In the genomic region with DNA sequence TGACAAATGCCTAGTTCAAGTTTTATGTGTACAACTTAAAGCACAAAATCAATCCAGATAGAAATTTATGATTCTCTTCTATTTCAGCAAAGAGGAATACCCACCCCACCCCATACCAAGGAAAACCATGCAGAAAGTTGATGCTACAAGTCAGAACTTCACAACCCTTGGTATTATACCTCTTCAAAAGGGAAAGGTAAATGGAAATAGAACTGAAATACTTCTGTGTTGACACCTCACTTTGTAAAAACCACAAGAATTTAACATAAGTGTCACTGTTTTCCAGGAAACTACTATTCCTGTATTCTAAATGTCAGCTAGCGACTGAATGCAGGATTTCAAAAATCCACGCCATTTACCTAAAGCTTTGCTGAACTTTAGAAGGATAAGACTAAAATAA, we compare ENCODE assay signal across 9 cellular contexts. TPM values are rescaled to one million over a fixed set of nuclear protein-coding genes. Genes with fewer than 3 reads are reported as not detected.
A peak's percentile ranks its signal among the peaks of the same experiment; 100 is the strongest.
DNase-seq lines count a peak whose midpoint lies in the region; ATAC-seq, FAIRE-seq and TF ChIP-seq lines count a peak whose summit lies in the region.
"Had no signal": no experiment of that assay in that cellular context is flagged by ENCODE, and none has a peak within 500 bp of the region (broad histone marks: within the 10 kb centered on the region; RNA-seq: fewer than 3 reads in every experiment).

No MANE protein-coding gene starts in this region.

- H3K36me3 ChIP-seq in HUES6 (ENCODE audit: control insufficient read depth, insufficient read depth, low read length) = peaks cover 11% of the 10 kb centered on the region; the same call in 1 of the 2 replicates
- H3K36me3 ChIP-seq in astrocyte (ENCODE audit: insufficient read depth, low read length) = no peaks in the 10 kb centered on the region
- no peaks in the 10 kb centered on the region for H3K36me3 ChIP-seq in gastrocnemius medialis

- H3K9me3 Mint-ChIP-seq in astrocyte (ENCODE audit: unreplicated experiment) (no peaks in the 10 kb centered on the region), mesothelial cell of epicardium (no peaks in the 10 kb centered on the region), CD14-positive monocyte (no peaks in the 10 kb centered on the region)

- H3K4me3 ChIP-seq in AG04450 (ENCODE audit: low read depth, low read length) (peak overlapping the region; percentile 99), HUES6 (ENCODE audit: low read depth, low read length) (peak overlapping the region; percentile 86; the same call in 1 of the 2 replicates), astrocyte (ENCODE audit: insufficient read depth, low read depth, low read length) (peak overlapping the region; percentile 89), gastrocnemius medialis (no peak overlapping the region)

- intact Hi-C loops in gastrocnemius medialis (cut with DNase I; ENCODE audit: low total_unique reads) (loop anchor here (5.0 kb wide), 1 partner anchor 59 kb away; no protein-coding TSS in a partner anchor), CD14-positive monocyte (cut with micrococcal nuclease) (loop anchor here in 1 of 2 donors (10.0 kb wide), 1 partner anchor 46 kb away; a partner anchor contains a TSS)

- H3K36me3 Mint-ChIP-seq in astrocyte (ENCODE audit: low read depth, unreplicated experiment) (no peaks in the 10 kb centered on the region), mesothelial cell of epicardium (peaks cover 3% of the 10 kb centered on the region), CD14-positive monocyte (peaks cover 4 to 8% of the 10 kb centered on the region in 2 donors)

- no peak for TF ChIP-seq CTCF in AG04450 (IDR thresholded peaks at IDR 0.05; ENCODE audit: low read depth, low read length)
- TF ChIP-seq CTCF in astrocyte (IDR thresholded peaks at IDR 0.05; ENCODE audit: insufficient read depth, low read depth, low read length) = no peak
- TF ChIP-seq CTCF in mesothelial cell of epicardium (IDR thresholded peaks at IDR 0.05; ENCODE audit: unreplicated experiment) = no peak
- TF ChIP-seq CTCF in gastrocnemius medialis (IDR thresholded peaks at IDR 0.05 in 4 of 5, conservative IDR thresholded peaks at IDR 0.05 in 1 of 5) = no peak
- TF ChIP-seq CTCF in CD14-positive monocyte (IDR thresholded peaks at IDR 0.05) = no peak

- H3K4me2 ChIP-seq in astrocyte (ENCODE audit: low read length) = peak overlapping the region; percentile 97

- H3K4me3 Mint-ChIP-seq in astrocyte (ENCODE audit: unreplicated experiment) (peak overlapping the region; percentile 94), mesothelial cell of epicardium (peak overlapping the region; percentile 95), CD14-positive monocyte (no peak overlapping the region)

- no peaks in the 10 kb centered on the region for H3K27me3 Mint-ChIP-seq in astrocyte (ENCODE audit: low read depth, unreplicated experiment)
- H3K27me3 Mint-ChIP-seq in mesothelial cell of epicardium (ENCODE audit: low read depth) = no peaks in the 10 kb centered on the region
- no peaks in the 10 kb centered on the region for H3K27me3 Mint-ChIP-seq in CD14-positive monocyte (ENCODE audit: low read depth in 3 of 3)

- H3K27me3 ChIP-seq in AG04450 (ENCODE audit: control insufficient read depth, insufficient read depth, low read length) (no peaks in the 10 kb centered on the region), HUES6 (ENCODE audit: control insufficient read depth, insufficient read depth, low read length) (no peaks in the 10 kb centered on the region), astrocyte (ENCODE audit: insufficient read depth, low read length) (no peaks in the 10 kb centered on the region), gastrocnemius medialis (no peaks in the 10 kb centered on the region)
- H3K27me3 ChIP-seq: heart left ventricle had no signal

- in situ Hi-C loops in gastrocnemius medialis (cut with MboI; ENCODE audit: low sequenced_read_pairs in 4 of 4) = no loop called here

- H4K20me1 ChIP-seq in astrocyte (ENCODE audit: insufficient read depth, low read length) = peaks cover 83% of the 10 kb centered on the region

- H3K4me1 Mint-ChIP-seq in astrocyte (ENCODE audit: low read depth, unreplicated experiment) (peaks cover 37% of the 10 kb centered on the region), mesothelial cell of epicardium (peaks cover 57% of the 10 kb centered on the region), CD14-positive monocyte (peaks cover 47% of the 10 kb centered on the region)

- TF ChIP-seq POLR2A in gastrocnemius medialis (IDR thresholded peaks at IDR 0.05) = no peak

- ATAC-seq in gastrocnemius medialis (no peak), GM19328 (IDR thresholded peaks at IDR 0.05; ENCODE audit: unreplicated experiment) (no peak)
- ATAC-seq: heart left ventricle had no signal

- POLR2A ChIA-PET in AG04450 (lab: Yijun Ruan, JAX) = interaction anchor here (1.9 kb wide), 1 partner anchor 44 kb away, joined by 6 read pairs; no protein-coding TSS in a partner anchor

- H3K27ac ChIP-seq in AG04450 (ENCODE audit: low read depth, low read length) (no peak overlapping the region), HUES6 (ENCODE audit: low read depth, low read length) (no peak overlapping the region), astrocyte (ENCODE audit: low read depth, low read length) (peak overlapping the region; percentile 15), gastrocnemius medialis (peak overlapping the region in 2 of 4 donors; percentile 93 to 98)

- H3K9ac ChIP-seq in HUES6 (ENCODE audit: low read length) (no peak overlapping the region), astrocyte (ENCODE audit: low read length) (no peak overlapping the region)

- H3K79me2 ChIP-seq in astrocyte (ENCODE audit: insufficient read depth, low read length) = peaks cover 90% of the 10 kb centered on the region

- CTCF ChIA-PET in AG04450 (lab: Charles Lee) = no interaction called here

- no peak for DNase-seq in AG04450 (ENCODE audit: low read depth, low spot score)
- DNase-seq in astrocyte (ENCODE audit: low read depth) = peak; percentile 46
- DNase-seq in mesothelial cell of epicardium (ENCODE audit: low spot score in 2 of 2, unreplicated experiment in 2 of 2) = no peak
- DNase-seq in gastrocnemius medialis = no peak
- DNase-seq in NCI-H2107 (lab: John Stamatoyannopoulos, UW) = no peak
- no peak for DNase-seq in CD14-positive monocyte (ENCODE audit: low spot score)
- DNase-seq: heart left ventricle had no signal

- H2AFZ ChIP-seq in astrocyte (ENCODE audit: low read depth, low read length) = no peak overlapping the region

- FAIRE-seq in astrocyte (lab: Jason Lieb, UNC) = no peak

- H3K4me1 ChIP-seq in HUES6 (ENCODE audit: control insufficient read depth, insufficient read depth, low read length) = peaks cover 17% of the 10 kb centered on the region
- H3K4me1 ChIP-seq in astrocyte (ENCODE audit: insufficient read depth, low read length) = peaks cover 22% of the 10 kb centered on the region
- H3K4me1 ChIP-seq in gastrocnemius medialis = peaks cover 55 to 74% of the 10 kb centered on the region in 2 donors

- H3K9me3 ChIP-seq in AG04450 (ENCODE audit: control insufficient read depth, insufficient read depth, low read length) = peaks cover 3% of the 10 kb centered on the region; the same call in 1 of the 2 replicates
- no peaks in the 10 kb centered on the region; the same call in 1 of the 2 replicates for H3K9me3 ChIP-seq in HUES6 (ENCODE audit: control insufficient read depth, insufficient read depth, low read depth, low read length)
- no peaks in the 10 kb centered on the region for H3K9me3 ChIP-seq in astrocyte (ENCODE audit: insufficient read depth, low read depth, low read length)
- no peaks in the 10 kb centered on the region for H3K9me3 ChIP-seq in gastrocnemius medialis
- H3K9me3 ChIP-seq: heart left ventricle had no signal

- H3K27ac Mint-ChIP-seq in astrocyte (ENCODE audit: unreplicated experiment) = no peak overlapping the region
- H3K27ac Mint-ChIP-seq in mesothelial cell of epicardium = peak overlapping the region; percentile 86
- peak overlapping the region in 2 of 7 donors; percentile 30 to 65 for H3K27ac Mint-ChIP-seq in CD14-positive monocyte

RNA-seq across cellular contexts. Expression of a gene that starts 3.7 kb away (rescaled TPM):
- polyA plus RNA-seq in AG04450 (2011; rRNA removed) (93.5 and 95.1 TPM in 2 replicates), CD14-positive monocyte (100 to 1,000 TPM; 167 to 210 TPM)
- 91.7 and 92.6 TPM in 2 replicates for polyA minus RNA-seq in AG04450 (2011; rRNA and poly(A)+ RNA removed)
- total RNA-seq in astrocyte (194 and 200 TPM in 2 replicates), mesothelial cell of epicardium (221 to 246 TPM (median 238 TPM) in 3 replicates), gastrocnemius medialis (10 to 100 TPM; 37.3 to 60.7 (median 50.1) TPM)

RNA-seq across cellular contexts. Expression of a gene that starts 3.7 kb away (rescaled TPM):
- polyA plus RNA-seq in AG04450 (2011; rRNA removed) (73.0 and 91.1 TPM in 2 replicates), CD14-positive monocyte (10 to 100 TPM; 21.5 to 30.4 TPM)
- polyA minus RNA-seq in AG04450 (2011; rRNA and poly(A)+ RNA removed) = 183 and 208 TPM in 2 replicates
- total RNA-seq in astrocyte (78.1 and 88.4 TPM in 2 replicates), mesothelial cell of epicardium (154 to 158 TPM (median 156 TPM) in 3 replicates), gastrocnemius medialis (10 to 100 TPM in 3 of 4 donors, 1 to 10 TPM in 1; 9.8 to 23.7 (median 20.7) TPM)

RNA-seq across cellular contexts. Expression of a gene that starts 38.1 kb away (rescaled TPM):
- 43.8 and 44.4 TPM in 2 replicates for polyA plus RNA-seq in AG04450 (2011; rRNA removed)
- 21.2 and 21.3 TPM in 2 replicates for polyA minus RNA-seq in AG04450 (2011; rRNA and poly(A)+ RNA removed)
- 30.3 and 33.0 TPM in 2 replicates for total RNA-seq in astrocyte
- total RNA-seq in mesothelial cell of epicardium = 16.5 to 19.6 TPM (median 18.9 TPM) in 3 replicates
- total RNA-seq in gastrocnemius medialis = 10 to 100 TPM; 31.5 to 85.8 (median 37.2) TPM
- 10 to 100 TPM; 18.1 to 19.2 TPM for polyA plus RNA-seq in CD14-positive monocyte

RNA-seq across cellular contexts. Expression of a gene that starts 38.2 kb away (rescaled TPM):
- 177 and 261 TPM in 2 replicates for polyA plus RNA-seq in AG04450 (2011; rRNA removed)
- 19.5 and 22.6 TPM in 2 replicates for polyA minus RNA-seq in AG04450 (2011; rRNA and poly(A)+ RNA removed)
- total RNA-seq in astrocyte = 185 and 201 TPM in 2 replicates
- total RNA-seq in mesothelial cell of epicardium = 105 to 107 TPM (median 105 TPM) in 3 replicates
- 100 to 1,000 TPM; 213 to 491 (median 309) TPM for total RNA-seq in gastrocnemius medialis
- 100 to 1,000 TPM; 352 to 448 TPM for polyA plus RNA-seq in CD14-positive monocyte

RNA-seq across cellular contexts. Expression of a gene that starts 45.4 kb away (rescaled TPM):
- polyA plus RNA-seq in AG04450 (2011; rRNA removed) = 1.8 and 3.6 TPM in 2 replicates
- 2.3 TPM in 2 replicates for polyA minus RNA-seq in AG04450 (2011; rRNA and poly(A)+ RNA removed)
- total RNA-seq in astrocyte = 1.2 TPM in 2 replicates
- 4.0 to 5.5 TPM (median 4.2 TPM) in 3 replicates for total RNA-seq in mesothelial cell of epicardium
- total RNA-seq in gastrocnemius medialis = 1 to 10 TPM in 1 of 4 donors, under 1 TPM in 1, not detected in 2; 0.91 to 1.4 TPM
- polyA plus RNA-seq in CD14-positive monocyte = under 1 TPM in 1 of 2 donors, not detected in 1; 0.12 TPM

Comparison
In these comparisons a context has a peak if more than half of its experiments do, and no peak if none do; other contexts are left out.
1. H3K4me3 ChIP-seq: peak in AG04450 (single experiment), HUES6 (single experiment) and astrocyte (single experiment); none in gastrocnemius medialis (0 of 4).
2. H3K4me3 Mint-ChIP-seq: peak in astrocyte (single experiment) and mesothelial cell of epicardium (single experiment); none in CD14-positive monocyte (0 of 2).